Comparison of ENCODE assay signal across 1 cellular context in the genomic region with DNA sequence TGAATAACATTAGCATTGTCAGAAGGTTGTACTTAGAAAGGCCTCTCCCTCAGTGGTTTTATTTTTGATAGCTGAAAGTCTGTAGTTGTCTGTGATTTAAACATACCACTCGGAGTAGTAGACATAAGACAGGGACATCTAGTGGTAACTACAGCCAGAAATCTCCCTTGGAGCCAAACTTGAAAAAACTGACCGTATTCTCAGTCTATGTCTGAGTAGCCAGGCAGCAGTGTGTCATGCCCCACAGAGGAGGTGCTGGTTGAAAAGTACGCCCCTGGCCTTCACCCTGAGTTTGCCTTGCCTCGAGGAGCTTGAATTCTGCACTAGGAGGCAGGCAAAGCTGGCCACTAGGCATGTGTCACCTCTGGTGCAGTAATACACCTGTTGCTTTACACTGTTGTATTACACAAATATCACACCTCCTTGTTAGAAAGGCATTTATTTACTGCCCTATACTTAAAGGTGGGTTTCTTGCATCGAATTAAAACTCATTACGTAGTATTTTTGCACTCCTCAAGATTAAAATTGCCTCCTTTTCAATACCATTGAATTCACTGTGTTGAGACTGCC.
TF ChIP-seq lines count a peak whose summit lies in the region.

No MANE protein-coding gene starts in this region.

TF ChIP-seq in K562, 482 proteins besides CTCF, POLR2A, EP300 and RAD21 (continued from another document):
- TF ChIP-seq RFX5 (IDR thresholded peaks at IDR 0.05; ENCODE audit: low read depth, low read length) (no peak), FOXJ3 (CRISPR knock-in tag; IDR thresholded peaks at IDR 0.05) (no peak), LCOR (CRISPR knock-in tag; IDR thresholded peaks at IDR 0.05) (no peak), RAD51 (IDR thresholded peaks at IDR 0.05; ENCODE audit: borderline replicate concordance, low read depth) (no peak), NFYB (IDR thresholded peaks at IDR 0.05; ENCODE audit: extremely low read depth, insufficient read length) (no peak), ZNF707 (CRISPR knock-in tag; conservative IDR thresholded peaks at IDR 0.05) (no peak), ZNF134 (CRISPR knock-in tag; conservative IDR thresholded peaks at IDR 0.05) (no peak), CBX2 (IDR thresholded peaks at IDR 0.05; ENCODE audit: insufficient read depth, low read length, poor library complexity, severe bottlenecking) (no peak), ZFPM2 (CRISPR knock-in tag; IDR thresholded peaks at IDR 0.05) (no peak), ZNF311 (CRISPR knock-in tag; IDR thresholded peaks at IDR 0.05) (no peak)
